9 cellular contexts compared by ENCODE assay signal in genomic region chr12:128797119-128798118, GRCh38. TPM values are rescaled to one million over a fixed set of nuclear protein-coding genes. Genes with fewer than 3 reads are reported as not detected.
DNase-seq lines count a peak whose midpoint lies in the region; ATAC-seq and TF ChIP-seq lines count a peak whose summit lies in the region.
"Had no signal": no experiment of that assay in that cellular context is flagged by ENCODE, and none has a peak within 500 bp of the region (broad histone marks: within the 10 kb centered on the region; RNA-seq: fewer than 3 reads in every experiment).

No MANE protein-coding gene starts in this region.

- H3K27me3 ChIP-seq in spleen (replicated peaks in 1 of 7) (no peaks in the 10 kb centered on the region), adrenal gland (no peaks in the 10 kb centered on the region)

- intact Hi-C loops in spleen (cut with DNase I; ENCODE audit: low total_unique reads) (no loop called here), adrenal gland (cut with DNase I) (no loop called here)

- TF ChIP-seq POLR2A in spleen (IDR thresholded peaks at IDR 0.05): no peak
- no peak for TF ChIP-seq POLR2A in adrenal gland (IDR thresholded peaks at IDR 0.05)

- peak; percentile 41 for DNase-seq in activated gamma-delta T cell treated with Interleukin-2 at 50 U/mL for 16 hours
- DNase-seq in activated gamma-delta T cell (lab: John Stamatoyannopoulos, UW): no peak
- peak; percentile 77 for DNase-seq in astrocyte of the hippocampus (ENCODE audit: low read depth, low spot score)
- no peak for DNase-seq in spleen
- DNase-seq in SW 1271 (lab: John Stamatoyannopoulos, UW): no peak
- no peak for DNase-seq in adrenal gland
- DNase-seq in NOMO-1 (lab: John Stamatoyannopoulos, UW; ENCODE audit: unreplicated experiment in 2 of 2): no peak

- peaks cover 4 to 100% (median 60%) of the 10 kb centered on the region in 6 donors for H3K36me3 ChIP-seq in spleen
- H3K36me3 ChIP-seq in adrenal gland (replicated peaks in 1 of 2): peaks cover 0 to 78% of the 10 kb centered on the region in 2 donors

- 61 to 82% (median 64%) methylated on average over 20 of the region's 20 CpGs for WGBS in spleen, 5 donors
- WGBS in adrenal gland, 4 donors: 81 to 87% (median 84%) methylated on average over 17 to 20 of the region's 20 CpGs

- peaks cover 28 to 87% (median 63%) of the 10 kb centered on the region in 6 donors for H3K4me1 ChIP-seq in spleen
- peaks cover 6 to 11% of the 10 kb centered on the region in 2 donors for H3K4me1 ChIP-seq in adrenal gland (replicated peaks in 1 of 2)

- ATAC-seq in HG03097 (IDR thresholded peaks at IDR 0.05; ENCODE audit: low FRiP score, unreplicated experiment): peak; percentile 49

- peak overlapping the region in 7 of 8 donors; percentile 49 to 88 (median 79) for H3K27ac ChIP-seq in spleen
- H3K27ac ChIP-seq in adrenal gland: no peak overlapping the region
- H3K27ac ChIP-seq: C4-2B had no signal

- H3K9me3 ChIP-seq in spleen (no peaks in the 10 kb centered on the region), adrenal gland (replicated peaks in 1 of 3) (no peaks in the 10 kb centered on the region)

- TF ChIP-seq CTCF in spleen (IDR thresholded peaks at IDR 0.05 in 8 of 11, conservative IDR thresholded peaks at IDR 0.05 in 3 of 11) (no peak), adrenal gland (IDR thresholded peaks at IDR 0.05) (no peak)

- peak overlapping the region in 1 of 8 donors; percentile 41 for H3K4me3 ChIP-seq in spleen
- no peak overlapping the region for H3K4me3 ChIP-seq in adrenal gland

RNA-seq across cellular contexts. Expression of gene SLC15A4, which starts 26.3 kb away (rescaled TPM):
- 10 to 100 TPM; 37.8 to 92.4 (median 49.0) TPM for total RNA-seq in spleen
- 10 to 100 TPM; 19.0 to 22.7 (median 21.6) TPM for polyA plus RNA-seq in spleen
- total RNA-seq in adrenal gland: 10 to 100 TPM; 14.8 to 31.5 (median 17.7) TPM
- 10 to 100 TPM in 1 of 3 donors, 1 to 10 TPM in 2; 7.1 to 13.0 (median 8.8) TPM for polyA plus RNA-seq in adrenal gland

RNA-seq across cellular contexts. Expression of gene GLT1D1, which starts 55.9 kb away (rescaled TPM):
- total RNA-seq in spleen: 10 to 100 TPM in 6 of 7 donors, 1 to 10 TPM in 1; 7.8 to 41.4 (median 21.3) TPM
- 1 to 10 TPM in 2 of 3 donors, under 1 TPM in 1; 0.41 to 3.2 (median 1.6) TPM for polyA plus RNA-seq in spleen
- total RNA-seq in adrenal gland: under 1 TPM in 4 of 8 donors, not detected in 4; 0.18 to 0.50 (median 0.27) TPM
- under 1 TPM; 0.07 to 0.40 (median 0.38) TPM for polyA plus RNA-seq in adrenal gland

Comparison
In these comparisons a context has a peak if more than half of its experiments do, and no peak if none do; other contexts are left out.
1. DNase-seq: peak in activated gamma-delta T cell treated with Interleukin-2 at 50 U/mL for 16 hours (single experiment) and astrocyte of the hippocampus (single experiment); none in activated gamma-delta T cell (single experiment), spleen (single experiment), SW 1271 (0 of 2), adrenal gland (0 of 7) and NOMO-1 (0 of 2).
2. H3K27ac ChIP-seq: peak in spleen (7 of 8); none in adrenal gland (0 of 5).
3. RNA of gene GLT1D1, which starts 55.9 kb away (total RNA-seq): 7.8 to 41.4 TPM in spleen; 0.18 to 0.50 TPM in adrenal gland; every median in the first group is over 4 times any median in the second.